ENCODE assay signal across 8 cellular contexts in genomic region chr22:17086301-17086700, GRCh38. TPM values are rescaled to one million over a fixed set of nuclear protein-coding genes. Genes with fewer than 3 reads are reported as not detected.
A peak's percentile ranks its signal among the peaks of the same experiment; 100 is the strongest.
DNase-seq lines count a peak whose midpoint lies in the region; ATAC-seq lines count a peak whose summit lies in the region.

No MANE protein-coding gene starts in this region.

- no peaks in the 10 kb centered on the region for H3K36me3 Mint-ChIP-seq in activated naive CD8-positive, alpha-beta T cell

- H3K27me3 ChIP-seq in mesendoderm (ENCODE audit: insufficient read depth, low read length, poor library complexity) (no peaks in the 10 kb centered on the region), aorta (ENCODE audit: control insufficient read depth in 1 of 2, insufficient read depth in 2 of 2, low read length in 1 of 2) (no peaks in the 10 kb centered on the region)

- H3K27ac ChIP-seq in mesendoderm (ENCODE audit: low read depth, low read length) = no peak overlapping the region
- no peak overlapping the region for H3K27ac ChIP-seq in aorta (ENCODE audit: low read depth in 1 of 2, low read length in 2 of 2)

- no peak overlapping the region for H3K4me3 ChIP-seq in mesendoderm (ENCODE audit: low read length)
- no peak overlapping the region for H3K4me3 ChIP-seq in aorta (ENCODE audit: low read length in 2 of 2)

- H2AK5ac ChIP-seq in mesendoderm (ENCODE audit: low read length) = no peak overlapping the region

- H3K79me2 ChIP-seq in mesendoderm (ENCODE audit: control insufficient read depth, insufficient read depth, low read length) = peaks cover 3% of the 10 kb centered on the region

- H3K56ac ChIP-seq in mesendoderm (ENCODE audit: low read length) = no peak overlapping the region

- no peak overlapping the region for H4K8ac ChIP-seq in mesendoderm (ENCODE audit: low read depth, low read length)

- peak overlapping the region; percentile 93 for H3K4me3 Mint-ChIP-seq in activated naive CD8-positive, alpha-beta T cell

- no peak overlapping the region for H2BK120ac ChIP-seq in mesendoderm (ENCODE audit: low read depth, low read length)

- peak overlapping the region; percentile 91 for H3K27ac Mint-ChIP-seq in activated naive CD8-positive, alpha-beta T cell

- no CpG with 5 or more reads among the region's 8 CpGs for WGBS in mesendoderm (ENCODE audit: extremely low coverage, insufficient coverage, low lambda C conversion rate)
- 84 to 87% methylated on average over 8 of the region's 8 CpGs for WGBS in aorta, 2 donors

- no peaks in the 10 kb centered on the region for H3K27me3 Mint-ChIP-seq in activated naive CD8-positive, alpha-beta T cell

- ATAC-seq in aorta (ENCODE audit: low FRiP score) (peak; percentile 3), HG02884 (IDR thresholded peaks at IDR 0.05; ENCODE audit: unreplicated experiment) (no peak), HG03457 (IDR thresholded peaks at IDR 0.05; ENCODE audit: unreplicated experiment) (no peak)

- no peak overlapping the region for H3K4ac ChIP-seq in mesendoderm (ENCODE audit: low read depth, low read length)

- peak; percentile 33 for DNase-seq in stimulated activated CD4-positive, alpha-beta T cell treated with anti-CD3 and anti-CD28 coated beads, Interleukin-1b, Interleukin-23, amount 100 ng/mL, for 48 hours
- DNase-seq in stimulated activated CD4-positive, alpha-beta T cell treated with anti-CD3 and anti-CD28 coated beads, Interleukin-2, amount 100 ng/mL, for 48 hours = no peak
- no peak for DNase-seq in mesendoderm
- peak in 1 of 2 donors; percentile 34 for DNase-seq in aorta
- DNase-seq in central memory CD4-positive, alpha-beta T cell = no peak

- H3K4me1 Mint-ChIP-seq in activated naive CD8-positive, alpha-beta T cell (ENCODE audit: low read depth) = peaks cover 51% of the 10 kb centered on the region

- H3K9me3 Mint-ChIP-seq in activated naive CD8-positive, alpha-beta T cell (ENCODE audit: low read depth) = no peaks in the 10 kb centered on the region

- no peaks in the 10 kb centered on the region for H3K36me3 ChIP-seq in mesendoderm (ENCODE audit: control insufficient read depth, insufficient read depth, low read length)
- no peaks in the 10 kb centered on the region for H3K36me3 ChIP-seq in aorta (ENCODE audit: control insufficient read depth in 1 of 2, insufficient read depth in 2 of 2, low read length in 1 of 2)

- H3K4me2 ChIP-seq in mesendoderm (ENCODE audit: low read length) = peak overlapping the region; percentile 79

- no peak overlapping the region for H2BK5ac ChIP-seq in mesendoderm (ENCODE audit: low read length)

- intact Hi-C loops in aorta (cut with DNase I) = loop anchor here in 1 of 2 donors (5.0 kb wide), 1 partner anchor 86 kb away; no protein-coding TSS in a partner anchor

- H3K79me1 ChIP-seq in mesendoderm (ENCODE audit: low read length) = peaks cover 7% of the 10 kb centered on the region

- H3K18ac ChIP-seq in mesendoderm (ENCODE audit: low read length) = no peak overlapping the region

- H3K4me1 ChIP-seq in mesendoderm (ENCODE audit: control insufficient read depth, low read depth, low read length) = no peaks in the 10 kb centered on the region
- H3K4me1 ChIP-seq in aorta (ENCODE audit: control insufficient read depth in 1 of 2, insufficient read depth in 2 of 2, low read length in 2 of 2) = peaks cover 0 to 4% of the 10 kb centered on the region in 2 donors

- no peak overlapping the region for H4K5ac ChIP-seq in mesendoderm (ENCODE audit: low read length)

- H2BK15ac ChIP-seq in mesendoderm (replicated peaks; ENCODE audit: low read depth) = no peak overlapping the region

- peak overlapping the region; percentile 89 for H3K9ac ChIP-seq in mesendoderm (ENCODE audit: low read length)

- no peaks in the 10 kb centered on the region for H3K9me3 ChIP-seq in aorta (ENCODE audit: control insufficient read depth, low read length)

- no peak overlapping the region for H3K23ac ChIP-seq in mesendoderm (ENCODE audit: low read length)

RNA-seq across cellular contexts. Expression of gene IL17RA, which starts 1.5 kb away (rescaled TPM):
- 5.0 TPM for polyA plus RNA-seq in mesendoderm (2013, experiment 1 of 2)
- 5.0 TPM for polyA plus RNA-seq in mesendoderm (2013, experiment 2 of 2)
- 10 to 100 TPM; 19.9 to 28.3 TPM for total RNA-seq in aorta
- 1 to 10 TPM; 3.0 to 9.4 TPM for polyA plus RNA-seq in aorta

RNA-seq across cellular contexts. Expression of gene TMEM121B, which starts 34.9 kb away (rescaled TPM):
- polyA plus RNA-seq in mesendoderm (2013, experiment 1 of 2) = 2.2 TPM
- polyA plus RNA-seq in mesendoderm (2013, experiment 2 of 2) = 2.3 TPM
- total RNA-seq in aorta = under 1 TPM; 0.68 to 0.87 TPM
- under 1 TPM; 0.15 to 0.50 TPM for polyA plus RNA-seq in aorta
